In the genomic region with DNA sequence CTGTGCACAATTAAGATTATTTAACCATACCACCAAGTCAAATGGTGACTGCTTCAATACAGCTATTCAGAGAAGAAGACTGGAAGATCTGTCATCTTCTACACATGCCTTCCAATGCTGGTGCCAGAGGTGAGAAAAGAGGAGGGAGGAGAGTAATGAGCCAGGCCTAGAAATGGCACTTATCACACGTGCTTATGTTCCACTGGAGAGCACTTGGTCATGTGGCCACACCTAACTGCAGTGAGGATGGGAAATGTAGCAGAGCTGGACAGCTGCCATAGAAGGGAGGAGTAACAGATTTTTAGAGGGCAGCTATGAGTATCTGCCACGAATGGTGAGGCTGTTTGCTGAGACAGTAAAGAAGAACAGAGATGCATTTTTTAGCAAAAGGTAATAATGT, we compare ENCODE assay signal across 12 cellular contexts.
DNase-seq lines count a peak whose midpoint lies in the region; ATAC-seq and TF ChIP-seq lines count a peak whose summit lies in the region.
"Had no signal": no experiment of that assay in that cellular context is flagged by ENCODE, and none has a peak within 500 bp of the region (broad histone marks: within the 10 kb centered on the region; RNA-seq: fewer than 3 reads in every experiment).

No MANE protein-coding gene starts in this region.

- CTCF ChIA-PET in activated naive CD4-positive, alpha-beta T cell treated with anti-CD3 and anti-CD28 coated beads, Interleukin-2, amount 10 ng/mL, durations not matched to agents 7 days and 5 days (lab: Charles Lee), result interaction anchor here (1.5 to 1.7 kb wide), 2 partner anchors 161 to 477 kb away, joined by 4 to 6 read pairs; no protein-coding TSS in a partner anchor
- CTCF ChIA-PET in Caco-2 (lab: Charles Lee), result interaction anchor here (0.6 kb wide), 1 partner anchor 74 kb away, joined by 4 read pairs; no protein-coding TSS in a partner anchor

- no peaks in the 10 kb centered on the region for H3K9me3 Mint-ChIP-seq in activated naive CD4-positive, alpha-beta T cell treated with anti-CD3 and anti-CD28 coated beads, Interleukin-2, amount 50 U/mL, for 72 hours
- no peaks in the 10 kb centered on the region for H3K9me3 Mint-ChIP-seq in activated naive CD4-positive, alpha-beta T cell treated with anti-CD3 and anti-CD28 coated beads, Interleukin-2, amount 10 ng/mL, durations not matched to agents 7 days and 5 days
- no peaks in the 10 kb centered on the region for H3K9me3 Mint-ChIP-seq in type B pancreatic cell
- H3K9me3 Mint-ChIP-seq in stimulated activated naive CD8-positive, alpha-beta T cell treated with anti-CD3 and anti-CD28 coated beads, Interleukin-15, amount 100 ng/mL, for 72 hours, result no peaks in the 10 kb centered on the region
- no peaks in the 10 kb centered on the region for H3K9me3 Mint-ChIP-seq in Caco-2 (ENCODE audit: unreplicated experiment)
- H3K9me3 Mint-ChIP-seq: activated T-helper 2 cell treated with anti-CD3 and anti-CD28 coated beads, Interferon-gamma antibody, Interleukin-2, Interleukin-4, amounts not matched to agents 10 μg/mL and 5 μg/mL and 100 μg/mL, durations not matched to agents 14 hours and 24 hours and 36 hours; T-cell had no signal

- H3K36me3 ChIP-seq in Caco-2 (ENCODE audit: control insufficient read depth, insufficient read depth, low read length), result no peaks in the 10 kb centered on the region

- no peaks in the 10 kb centered on the region for H3K9me3 ChIP-seq in Caco-2

- peak overlapping the region; percentile 7 to 38 for H3K27ac Mint-ChIP-seq in activated naive CD4-positive, alpha-beta T cell treated with anti-CD3 and anti-CD28 coated beads, Interleukin-2, amount 50 U/mL, for 72 hours
- no peak overlapping the region for H3K27ac Mint-ChIP-seq in activated naive CD4-positive, alpha-beta T cell treated with anti-CD3 and anti-CD28 coated beads, Interleukin-2, amount 10 ng/mL, durations not matched to agents 7 days and 5 days
- peak overlapping the region; percentile 22 for H3K27ac Mint-ChIP-seq in type B pancreatic cell
- peak overlapping the region in 1 of 2 donors; percentile 13 for H3K27ac Mint-ChIP-seq in stimulated activated naive CD8-positive, alpha-beta T cell treated with anti-CD3 and anti-CD28 coated beads, Interleukin-15, amount 100 ng/mL, for 72 hours
- H3K27ac Mint-ChIP-seq in Caco-2 (ENCODE audit: unreplicated experiment), result no peak overlapping the region
- H3K27ac Mint-ChIP-seq: activated T-helper 2 cell treated with anti-CD3 and anti-CD28 coated beads, Interferon-gamma antibody, Interleukin-2, Interleukin-4, amounts not matched to agents 10 μg/mL and 5 μg/mL and 100 μg/mL, durations not matched to agents 14 hours and 24 hours and 36 hours; T-cell had no signal

- ATAC-seq in activated naive CD4-positive, alpha-beta T cell treated with anti-CD3 and anti-CD28 coated beads, Interleukin-2, amount 50 U/mL, for 72 hours, result no peak
- ATAC-seq in stimulated activated naive CD8-positive, alpha-beta T cell treated with anti-CD3 and anti-CD28 coated beads, Interleukin-15, amount 100 ng/mL, for 72 hours, result no peak
- ATAC-seq: T-cell had no signal

- DNase-seq in activated naive CD4-positive, alpha-beta T cell treated with anti-CD3 and anti-CD28 coated beads, Interleukin-2, amount 50 U/mL, for 72 hours (ENCODE audit: low spot score in 2 of 2), result no peak
- no peak for DNase-seq in activated naive CD4-positive, alpha-beta T cell treated with anti-CD3 and anti-CD28 coated beads, Interleukin-2, amount 10 ng/mL, durations not matched to agents 7 days and 5 days
- DNase-seq in NCI-H510A treated with DMSO at 0.1 percent for 48 hours (lab: John Stamatoyannopoulos, UW), result peak; percentile 63
- peak; percentile 64 for DNase-seq in fibroblast of mammary gland (ENCODE audit: low read depth)
- no peak for DNase-seq in type B pancreatic cell (ENCODE audit: extremely low spot score, unreplicated experiment)
- DNase-seq in stimulated activated naive CD8-positive, alpha-beta T cell treated with anti-CD3 and anti-CD28 coated beads, Interleukin-15, amount 100 ng/mL, for 72 hours, result no peak
- no peak for DNase-seq in Caco-2
- DNase-seq in activated CD4-positive, alpha-beta T cell treated with anti-CD3 and anti-CD28 coated beads, Interleukin-2, amount 50 U/mL, for 4 hours, result no peak
- DNase-seq: AML-193, midbrain, T-cell had no signal

- H3K4me1 Mint-ChIP-seq in activated naive CD4-positive, alpha-beta T cell treated with anti-CD3 and anti-CD28 coated beads, Interleukin-2, amount 10 ng/mL, durations not matched to agents 7 days and 5 days, result peaks cover 3% of the 10 kb centered on the region
- H3K4me1 Mint-ChIP-seq in type B pancreatic cell (ENCODE audit: unreplicated experiment) (peaks cover 5% of the 10 kb centered on the region), Caco-2 (ENCODE audit: low read depth, unreplicated experiment) (peaks cover 11% of the 10 kb centered on the region)
- no peaks in the 10 kb centered on the region for H3K4me1 Mint-ChIP-seq in stimulated activated naive CD8-positive, alpha-beta T cell treated with anti-CD3 and anti-CD28 coated beads, Interleukin-15, amount 100 ng/mL, for 72 hours

- TF ChIP-seq CTCF in fibroblast of mammary gland (conservative IDR thresholded peaks at IDR 0.05; ENCODE audit: control insufficient read depth, insufficient read depth, low read depth, low read length) (no peak), type B pancreatic cell (conservative IDR thresholded peaks at IDR 0.05) (no peak), Caco-2 (IDR thresholded peaks at IDR 0.05; ENCODE audit: insufficient read depth in 1 of 2, low read depth in 1 of 2, low read length in 1 of 2, severe bottlenecking in 1 of 2, unreplicated experiment in 1 of 2) (no peak)

- H3K27me3 ChIP-seq in Caco-2 (replicated peaks; ENCODE audit: control insufficient read depth, insufficient read depth, low read length), result no peaks in the 10 kb centered on the region

- no peaks in the 10 kb centered on the region for H3K36me3 Mint-ChIP-seq in activated naive CD4-positive, alpha-beta T cell treated with anti-CD3 and anti-CD28 coated beads, Interleukin-2, amount 50 U/mL, for 72 hours
- H3K36me3 Mint-ChIP-seq in activated naive CD4-positive, alpha-beta T cell treated with anti-CD3 and anti-CD28 coated beads, Interleukin-2, amount 10 ng/mL, durations not matched to agents 7 days and 5 days, result peaks cover 17% of the 10 kb centered on the region
- H3K36me3 Mint-ChIP-seq in type B pancreatic cell (peaks cover 24% of the 10 kb centered on the region), Caco-2 (ENCODE audit: insufficient read depth, unreplicated experiment) (peaks cover 16% of the 10 kb centered on the region)

- H3K4me3 Mint-ChIP-seq in activated naive CD4-positive, alpha-beta T cell treated with anti-CD3 and anti-CD28 coated beads, Interleukin-2, amount 10 ng/mL, durations not matched to agents 7 days and 5 days, result no peak overlapping the region
- H3K4me3 Mint-ChIP-seq in type B pancreatic cell, result no peak overlapping the region
- H3K4me3 Mint-ChIP-seq in stimulated activated naive CD8-positive, alpha-beta T cell treated with anti-CD3 and anti-CD28 coated beads, Interleukin-15, amount 100 ng/mL, for 72 hours, result no peak overlapping the region
- H3K4me3 Mint-ChIP-seq in Caco-2 (ENCODE audit: unreplicated experiment), result no peak overlapping the region
- H3K4me3 Mint-ChIP-seq: T-cell had no signal

- no TSS peak for BruUV-seq in Caco-2 (replicated peaks; lab: Mats Ljungman, UMichigan)

- POLR2A ChIA-PET in Caco-2 (lab: Charles Lee), result no interaction called here

- H3K4me3 ChIP-seq in fibroblast of mammary gland (ENCODE audit: control insufficient read depth, low read depth, low read length) (no peak overlapping the region), Caco-2 (ENCODE audit: low read depth, low read length) (no peak overlapping the region)

- intact Hi-C loops in Caco-2 (cut with micrococcal nuclease; ENCODE audit: unreplicated experiment), result loop anchor here (10.0 kb wide), 1 partner anchor 472 kb away; no protein-coding TSS in a partner anchor

- peaks cover 9% of the 10 kb centered on the region for H3K4me1 ChIP-seq in Caco-2

- no peaks in the 10 kb centered on the region for H3K27me3 Mint-ChIP-seq in activated naive CD4-positive, alpha-beta T cell treated with anti-CD3 and anti-CD28 coated beads, Interleukin-2, amount 10 ng/mL, durations not matched to agents 7 days and 5 days
- no peaks in the 10 kb centered on the region for H3K27me3 Mint-ChIP-seq in type B pancreatic cell
- no peaks in the 10 kb centered on the region for H3K27me3 Mint-ChIP-seq in stimulated activated naive CD8-positive, alpha-beta T cell treated with anti-CD3 and anti-CD28 coated beads, Interleukin-15, amount 100 ng/mL, for 72 hours
- no peaks in the 10 kb centered on the region for H3K27me3 Mint-ChIP-seq in Caco-2 (ENCODE audit: insufficient read depth, unreplicated experiment)
- H3K27me3 Mint-ChIP-seq: T-cell had no signal

Comparison
In these comparisons a context has a peak if more than half of its experiments do, and no peak if none do; other contexts are left out.
1. H3K27ac Mint-ChIP-seq: peak in activated naive CD4-positive, alpha-beta T cell treated with anti-CD3 and anti-CD28 coated beads, Interleukin-2, amount 50 U/mL, for 72 hours (2 of 2) and type B pancreatic cell (single experiment); none in activated naive CD4-positive, alpha-beta T cell treated with anti-CD3 and anti-CD28 coated beads, Interleukin-2, amount 10 ng/mL, durations not matched to agents 7 days and 5 days (single experiment) and Caco-2 (single experiment).
2. DNase-seq: peak in NCI-H510A treated with DMSO at 0.1 percent for 48 hours (single experiment) and fibroblast of mammary gland (single experiment); none in activated naive CD4-positive, alpha-beta T cell treated with anti-CD3 and anti-CD28 coated beads, Interleukin-2, amount 50 U/mL, for 72 hours (0 of 2), activated naive CD4-positive, alpha-beta T cell treated with anti-CD3 and anti-CD28 coated beads, Interleukin-2, amount 10 ng/mL, durations not matched to agents 7 days and 5 days (single experiment), type B pancreatic cell (single experiment), stimulated activated naive CD8-positive, alpha-beta T cell treated with anti-CD3 and anti-CD28 coated beads, Interleukin-15, amount 100 ng/mL, for 72 hours (0 of 2), Caco-2 (0 of 2) and activated CD4-positive, alpha-beta T cell treated with anti-CD3 and anti-CD28 coated beads, Interleukin-2, amount 50 U/mL, for 4 hours (0 of 2).